ENCODE assay signal across 11 cellular contexts in the genomic region with DNA sequence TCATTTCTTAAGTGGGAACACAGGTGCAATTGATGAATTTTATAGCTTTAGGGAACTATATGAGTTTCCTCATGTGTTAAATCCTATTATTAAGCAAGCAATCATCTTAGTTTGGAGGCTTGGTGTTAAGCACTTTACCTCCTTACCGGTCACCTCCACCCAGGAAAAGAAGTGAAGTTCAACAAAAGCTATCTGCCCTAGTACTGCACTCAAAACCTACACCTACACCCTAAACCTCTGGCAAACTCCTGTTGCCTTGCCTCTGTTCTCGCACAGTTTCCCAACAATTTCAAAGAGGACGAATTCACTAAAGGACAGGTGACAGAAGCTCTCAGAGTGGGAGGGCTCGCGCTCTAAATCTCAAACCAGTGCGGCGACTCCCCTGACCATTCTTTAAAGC.
A peak's percentile ranks its signal among the peaks of the same experiment; 100 is the strongest.
DNase-seq lines count a peak whose midpoint lies in the region; ATAC-seq, FAIRE-seq and TF ChIP-seq lines count a peak whose summit lies in the region.
"Had no signal": no experiment of that assay in that cellular context is flagged by ENCODE, and none has a peak within 500 bp of the region (broad histone marks: within the 10 kb centered on the region; RNA-seq: fewer than 3 reads in every experiment).

No MANE protein-coding gene starts in this region.

- H3K4me1 ChIP-seq in body of pancreas: peaks cover 4% of the 10 kb centered on the region
- H3K4me1 ChIP-seq in kidney (ENCODE audit: control insufficient read depth in 1 of 2, insufficient read depth in 1 of 2, low read depth in 1 of 2, low read length in 2 of 2): no peaks in the 10 kb centered on the region
- H3K4me1 ChIP-seq: spleen had no signal

- 3 to 46% methylated on average over 7 of the region's 7 CpGs for WGBS in body of pancreas, 2 donors

- no peak overlapping the region for H3K9ac ChIP-seq in kidney (ENCODE audit: low read length in 2 of 2)

- TF ChIP-seq POLR2A in body of pancreas (IDR thresholded peaks at IDR 0.05): no peak

- H3K4me3 ChIP-seq in body of pancreas (no peak overlapping the region), kidney (ENCODE audit: low read length in 2 of 2) (peak overlapping the region; percentile 60 to 69), skin epidermis (peak overlapping the region; percentile 11 to 36 (median 25))

- peak overlapping the region in 2 of 4 donors; percentile 59 to 61 for H3K27ac ChIP-seq in body of pancreas
- no peak overlapping the region for H3K27ac ChIP-seq in kidney (ENCODE audit: low read depth in 2 of 2, low read length in 2 of 2)
- H3K27ac ChIP-seq in skin epidermis: peak overlapping the region in 1 of 21 experiments; percentile 35
- H3K27ac ChIP-seq: spleen, VCaP had no signal

- intact Hi-C loops in body of pancreas (cut with DNase I) (no loop called here), kidney (cut with DNase I) (no loop called here)

- ATAC-seq in body of pancreas: peak; percentile 15

- no peak for FAIRE-seq in kidney (lab: Jason Lieb, UNC)

- no peaks in the 10 kb centered on the region for H3K9me3 ChIP-seq in body of pancreas
- H3K9me3 ChIP-seq in kidney (ENCODE audit: control insufficient read depth in 1 of 2, low read length in 2 of 2): no peaks in the 10 kb centered on the region

- DNase-seq in NCI-H82 treated with DMSO at 0.1 percent for 48 hours (lab: John Stamatoyannopoulos, UW; ENCODE audit: unreplicated experiment) (peak; percentile 56), body of pancreas (no peak), kidney (no peak), COR-L47 (lab: John Stamatoyannopoulos, UW) (no peak), hepatic stellate cell (ENCODE audit: low spot score) (no peak), NCI-H524 treated with DMSO at 0.1 percent for 48 hours (lab: John Stamatoyannopoulos, UW) (no peak)
- DNase-seq in stimulated activated CD4-positive, alpha-beta T cell treated with anti-CD3 and anti-CD28 coated beads, Interleukin-1b, Interleukin-23, amount 100 ng/mL, for 48 hours: no peak
- DNase-seq: SIG-M5 had no signal

- TF ChIP-seq CTCF in body of pancreas (IDR thresholded peaks at IDR 0.05) (no peak), kidney (IDR thresholded peaks at IDR 0.05; ENCODE audit: borderline replicate concordance, extremely low read depth, insufficient read depth) (no peak)

- no peaks in the 10 kb centered on the region for H3K27me3 ChIP-seq in body of pancreas
- H3K27me3 ChIP-seq: spleen had no signal

- H3K36me3 ChIP-seq in body of pancreas (replicated peaks in 1 of 2; ENCODE audit: insufficient read depth in 1 of 2, low read depth in 2 of 2) (no peaks in the 10 kb centered on the region), kidney (ENCODE audit: control insufficient read depth in 1 of 2, insufficient read depth in 2 of 2, low read length in 2 of 2) (no peaks in the 10 kb centered on the region)
- H3K36me3 ChIP-seq: spleen had no signal

Comparison
In these comparisons a context has a peak if more than half of its experiments do, and no peak if none do; other contexts are left out.
1. H3K4me3 ChIP-seq: peak in kidney (2 of 2) and skin epidermis (7 of 7); none in body of pancreas (0 of 2).